12 cellular contexts compared by ENCODE assay signal in the genomic region with DNA sequence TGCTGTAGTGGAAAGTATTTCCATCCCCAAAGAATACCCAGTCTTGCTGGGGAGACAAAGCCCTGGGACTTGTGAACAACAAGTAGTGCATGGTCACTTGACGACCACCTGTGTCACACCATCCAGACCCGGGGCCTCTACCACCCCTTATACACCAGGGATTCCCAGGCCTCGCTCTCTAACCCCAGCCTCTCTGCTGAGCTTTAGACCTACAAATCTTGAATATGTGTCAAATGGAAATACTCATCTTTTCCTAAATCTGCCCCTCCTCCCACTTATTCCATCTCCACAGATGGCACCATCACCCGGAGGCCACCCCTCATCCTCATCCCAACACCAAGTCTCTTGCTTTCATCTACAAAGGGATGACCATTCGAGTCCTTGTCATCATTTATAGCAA. TPM values are rescaled to one million over a fixed set of nuclear protein-coding genes. Genes with fewer than 3 reads are reported as not detected.
DNase-seq lines count a peak whose midpoint lies in the region; ATAC-seq and TF ChIP-seq lines count a peak whose summit lies in the region.
"Had no signal": no experiment of that assay in that cellular context is flagged by ENCODE, and none has a peak within 500 bp of the region (broad histone marks: within the 10 kb centered on the region; RNA-seq: fewer than 3 reads in every experiment).

No MANE protein-coding gene starts in this region.

- TF ChIP-seq CTCF in CD14-positive monocyte (IDR thresholded peaks at IDR 0.05) (no peak), GM23338 (conservative IDR thresholded peaks at IDR 0.05; ENCODE audit: low read depth in 2 of 2) (no peak), nephron progenitor cell (IDR thresholded peaks at IDR 0.05) (no peak)

- no peak overlapping the region for H2BK15ac ChIP-seq in mesenchymal stem cell (ENCODE audit: low read depth, poor library complexity, severe bottlenecking)

- no peaks in the 10 kb centered on the region for H3K79me2 ChIP-seq in GM23338 (replicated peaks; ENCODE audit: insufficient read depth)

- H4K20me1 ChIP-seq in GM23338 (replicated peaks; ENCODE audit: insufficient read depth): no peaks in the 10 kb centered on the region

- H3K4me3 ChIP-seq in GM23338 (no peak overlapping the region), right cardiac atrium (ENCODE audit: low read length) (no peak overlapping the region), mesenchymal stem cell (ENCODE audit: insufficient read depth in 1 of 2, low read depth in 1 of 2, low read length in 2 of 2) (no peak overlapping the region)

- H2AFZ ChIP-seq in GM23338 (peak overlapping the region; percentile 94), mesenchymal stem cell (ENCODE audit: low read depth, low read length) (no peak overlapping the region)

- H2BK5ac ChIP-seq in mesenchymal stem cell (ENCODE audit: low read depth, low read length, poor library complexity, severe bottlenecking): no peak overlapping the region

- H3K9me3 ChIP-seq in right cardiac atrium (ENCODE audit: control insufficient read depth, low read length) (no peaks in the 10 kb centered on the region), mesenchymal stem cell (ENCODE audit: control insufficient read depth, low read length) (no peaks in the 10 kb centered on the region)
- H3K9me3 ChIP-seq: gastrocnemius medialis, right lobe of liver had no signal

- H3K9me3 Mint-ChIP-seq in CD14-positive monocyte (peaks cover 0 to 9% (median 7%) of the 10 kb centered on the region in 7 donors), GM23338 (no peaks in the 10 kb centered on the region), nephron progenitor cell (peaks cover 9% of the 10 kb centered on the region)
- H3K9me3 Mint-ChIP-seq in central memory CD8-positive, alpha-beta T cell: no peaks in the 10 kb centered on the region

- H3K36me3 ChIP-seq in GM23338 (ENCODE audit: insufficient read depth) (no peaks in the 10 kb centered on the region), mesenchymal stem cell (ENCODE audit: control insufficient read depth in 1 of 2, insufficient read depth in 2 of 2, low read depth in 1 of 2, low read length in 2 of 2) (peaks cover 0 to 10% of the 10 kb centered on the region in 2 experiments)
- H3K36me3 ChIP-seq: gastrocnemius medialis, right lobe of liver had no signal

- ATAC-seq in GM23338 (no peak), right cardiac atrium (no peak), GM18907 (IDR thresholded peaks at IDR 0.05; ENCODE audit: unreplicated experiment) (no peak), left colon (no peak)
- ATAC-seq in central memory CD8-positive, alpha-beta T cell (replicated peaks; ENCODE audit: extremely low read depth, poor library complexity, severe bottlenecking): no peak
- ATAC-seq: gastrocnemius medialis had no signal

- H3K4me2 ChIP-seq in GM23338: no peak overlapping the region
- no peak overlapping the region for H3K4me2 ChIP-seq in mesenchymal stem cell (ENCODE audit: low read length, poor library complexity, severe bottlenecking)

- H3K23ac ChIP-seq in mesenchymal stem cell (ENCODE audit: low read length in 2 of 2): no peak overlapping the region

- H3K4ac ChIP-seq in mesenchymal stem cell (ENCODE audit: low read depth in 1 of 2, low read length in 2 of 2): no peak overlapping the region

- H3K4me1 ChIP-seq in GM23338 (ENCODE audit: insufficient read depth) (peaks cover 13% of the 10 kb centered on the region), right cardiac atrium (ENCODE audit: control insufficient read depth, insufficient read depth, low read length) (no peaks in the 10 kb centered on the region), mesenchymal stem cell (ENCODE audit: control insufficient read depth, insufficient read depth, low read depth, low read length) (no peaks in the 10 kb centered on the region)
- H3K4me1 ChIP-seq: gastrocnemius medialis had no signal

- H3K27ac ChIP-seq in GM23338 (ENCODE audit: low read depth) (no peak overlapping the region), right cardiac atrium (ENCODE audit: low read length) (no peak overlapping the region), mesenchymal stem cell (ENCODE audit: low read length, poor library complexity, severe bottlenecking) (no peak overlapping the region)

- H3K14ac ChIP-seq in mesenchymal stem cell (ENCODE audit: low read length in 2 of 2): no peak overlapping the region

- DNase-seq in CD14-positive monocyte (ENCODE audit: low spot score) (no peak), GM23338 (ENCODE audit: low spot score) (no peak), nephron progenitor cell (no peak), right cardiac atrium (no peak), mesenchymal stem cell (no peak), left colon (no peak)
- DNase-seq in central memory CD8-positive, alpha-beta T cell (ENCODE audit: low spot score in 2 of 2): no peak
- DNase-seq: gastrocnemius medialis; NCI-H1092 treated with DMSO at 0.1 percent for 48 hours; right lobe of liver; stimulated activated CD4-positive, alpha-beta T cell treated with anti-CD3 and anti-CD28 coated beads, Interleukin-4, amount 100 ng/mL, for 1 hour had no signal

- intact Hi-C loops in CD14-positive monocyte (cut with micrococcal nuclease): loop anchor here in 1 of 2 donors (10.0 kb wide), 1 partner anchor 195 kb away; the partner anchor contains the start of gene GLUL
- intact Hi-C loops in right cardiac atrium (cut with DNase I): loop anchor here in 3 of 4 donors (10.0 kb wide), 2 partner anchors 145 to 505 kb away; no protein-coding TSS in a partner anchor
- intact Hi-C loops in left colon (cut with DNase I, micrococcal nuclease): no loop called here

- H3K4me1 Mint-ChIP-seq in CD14-positive monocyte (peaks cover 49% of the 10 kb centered on the region), GM23338 (peaks cover 13% of the 10 kb centered on the region), nephron progenitor cell (peaks cover 29% of the 10 kb centered on the region)
- H3K4me1 Mint-ChIP-seq in central memory CD8-positive, alpha-beta T cell: peaks cover 38% of the 10 kb centered on the region

- H2AK5ac ChIP-seq in mesenchymal stem cell (ENCODE audit: low read length, severe bottlenecking): no peak overlapping the region

- H3K27me3 Mint-ChIP-seq in CD14-positive monocyte (ENCODE audit: low read depth in 3 of 3) (peaks cover 0 to 3% (median 3%) of the 10 kb centered on the region in 3 donors), GM23338 (ENCODE audit: insufficient read depth, low read depth, poor library complexity) (peaks cover 7% of the 10 kb centered on the region), nephron progenitor cell (ENCODE audit: low read depth, poor library complexity) (peaks cover 7% of the 10 kb centered on the region)
- H3K27me3 Mint-ChIP-seq in central memory CD8-positive, alpha-beta T cell: no peaks in the 10 kb centered on the region

- H3K18ac ChIP-seq in mesenchymal stem cell (ENCODE audit: low read depth in 1 of 2, low read length in 2 of 2): no peak overlapping the region

- WGBS in right cardiac atrium: 93% methylated on average over 5 of the region's 5 CpGs
- 92% methylated on average over 5 of the region's 5 CpGs for WGBS in mesenchymal stem cell

- no peak overlapping the region for H3K9ac ChIP-seq in mesenchymal stem cell (ENCODE audit: low read length)

- H3F3A ChIP-seq in GM23338 (replicated peaks; ENCODE audit: low read depth): no peaks in the 10 kb centered on the region

- H3K27me3 ChIP-seq in GM23338 (ENCODE audit: insufficient read depth): no peaks in the 10 kb centered on the region
- H3K27me3 ChIP-seq in right cardiac atrium (ENCODE audit: control insufficient read depth, insufficient read depth): no peaks in the 10 kb centered on the region
- peaks cover 0 to 7% of the 10 kb centered on the region in 2 experiments for H3K27me3 ChIP-seq in mesenchymal stem cell (ENCODE audit: control insufficient read depth in 1 of 2, insufficient read depth in 1 of 2, low read length in 2 of 2)
- H3K27me3 ChIP-seq: gastrocnemius medialis, right lobe of liver had no signal

- H3K27ac Mint-ChIP-seq in CD14-positive monocyte (peak overlapping the region in 5 of 7 donors; percentile 49 to 100 (median 69)), GM23338 (no peak overlapping the region), nephron progenitor cell (no peak overlapping the region)
- H3K27ac Mint-ChIP-seq in central memory CD8-positive, alpha-beta T cell (ENCODE audit: low read depth): peak overlapping the region; percentile 100

- no peak overlapping the region for H4K8ac ChIP-seq in mesenchymal stem cell (ENCODE audit: low read length)

- no peak overlapping the region for H2BK12ac ChIP-seq in mesenchymal stem cell (ENCODE audit: low read length in 2 of 2)

- no peaks in the 10 kb centered on the region for H3K79me1 ChIP-seq in mesenchymal stem cell (replicated peaks; ENCODE audit: low read length, poor library complexity, severe bottlenecking)

- H4K91ac ChIP-seq in mesenchymal stem cell (ENCODE audit: low read length): no peak overlapping the region

- H2BK120ac ChIP-seq in mesenchymal stem cell (ENCODE audit: low read depth, low read length): no peak overlapping the region

- no peak overlapping the region for H3K4me3 Mint-ChIP-seq in CD14-positive monocyte
- no peak overlapping the region; the same call in 2 of the 3 replicates for H3K4me3 Mint-ChIP-seq in GM23338
- peak overlapping the region; percentile 100 for H3K4me3 Mint-ChIP-seq in central memory CD8-positive, alpha-beta T cell
- peak overlapping the region; percentile 28 for H3K4me3 Mint-ChIP-seq in nephron progenitor cell

- H3K9me2 ChIP-seq in GM23338 (ENCODE audit: insufficient read depth): no peaks in the 10 kb centered on the region; the same call in 1 of the 2 replicates

- H3K36me3 Mint-ChIP-seq in CD14-positive monocyte (peaks cover 10 to 14% of the 10 kb centered on the region in 2 donors), GM23338 (ENCODE audit: low read depth) (no peaks in the 10 kb centered on the region; the same call in 1 of the 3 replicates), nephron progenitor cell (ENCODE audit: low read depth) (peaks cover 12% of the 10 kb centered on the region)
- H3K36me3 Mint-ChIP-seq in central memory CD8-positive, alpha-beta T cell (ENCODE audit: insufficient read depth): peaks cover 19% of the 10 kb centered on the region

RNA-seq across cellular contexts. Expression of gene RNASEL, which starts 0.9 kb away (rescaled TPM):
- polyA plus RNA-seq in CD14-positive monocyte (10 to 100 TPM in 1 of 2 donors, 1 to 10 TPM in 1; 7.9 to 12.3 TPM), GM23338 (2016; fragmentation: Nextera tagmentation; extraction: Ambion mirVana) (0.37 and 0.38 TPM in 2 replicates), right cardiac atrium (2.5 TPM)
- 0.85 and 0.94 TPM in 2 replicates for total RNA-seq in GM23338 (2014; rRNA removed; shearing (Covaris generic))
- total RNA-seq in right cardiac atrium (1 to 10 TPM; 3.7 to 5.7 (median 5.4) TPM), left colon (10 to 100 TPM; 13.2 to 22.3 TPM)
- polyA plus RNA-seq in mesenchymal stem cell (2013, experiment 1 of 2): 3.1 TPM
- polyA plus RNA-seq in mesenchymal stem cell (2013, experiment 2 of 2): 3.3 TPM

RNA-seq across cellular contexts. Expression of gene RGS16, which starts 14.3 kb away (rescaled TPM):
- polyA plus RNA-seq in CD14-positive monocyte (under 1 TPM in 1 of 2 donors, not detected in 1; 0.07 TPM), GM23338 (2016; fragmentation: Nextera tagmentation; extraction: Ambion mirVana) (31.6 and 35.2 TPM in 2 replicates), right cardiac atrium (2.1 TPM)
- total RNA-seq in GM23338 (2014; rRNA removed; shearing (Covaris generic)): 15.4 and 18.2 TPM in 2 replicates
- total RNA-seq in right cardiac atrium (1 to 10 TPM in 1 of 4 donors, under 1 TPM in 3; 0.47 to 1.3 (median 0.72) TPM), left colon (1 to 10 TPM in 1 of 2 donors, under 1 TPM in 1; 0.64 to 1.1 TPM)
- 1.0 TPM for polyA plus RNA-seq in mesenchymal stem cell (2013, experiment 1 of 2)
- polyA plus RNA-seq in mesenchymal stem cell (2013, experiment 2 of 2): 0.97 TPM

Comparison
In these comparisons a context has a peak if more than half of its experiments do, and no peak if none do; other contexts are left out.
1. H3K27ac Mint-ChIP-seq: peak in CD14-positive monocyte (5 of 7) and central memory CD8-positive, alpha-beta T cell (single experiment); none in GM23338 (single experiment) and nephron progenitor cell (single experiment).
2. H3K4me3 Mint-ChIP-seq: peak in central memory CD8-positive, alpha-beta T cell (single experiment) and nephron progenitor cell (single experiment); none in CD14-positive monocyte (0 of 2) and GM23338 (single experiment).
3. intact Hi-C loops: an anchor here in right cardiac atrium (10.0 kb wide); none called in left colon.